21 cellular contexts compared by ENCODE assay signal in genomic region chrX:9816094-9816700, GRCh38. TPM values are rescaled to one million over a fixed set of nuclear protein-coding genes. Genes with fewer than 3 reads are reported as not detected.
DNase-seq lines count a peak whose midpoint lies in the region; ATAC-seq, FAIRE-seq and TF ChIP-seq lines count a peak whose summit lies in the region.
"Had no signal": no experiment of that assay in that cellular context is flagged by ENCODE, and none has a peak within 500 bp of the region (broad histone marks: within the 10 kb centered on the region; RNA-seq: fewer than 3 reads in every experiment).

No MANE protein-coding gene starts in this region.

- H3K27me3 ChIP-seq in brain microvascular endothelial cell (replicated peaks) = no peaks in the 10 kb centered on the region
- H3K27me3 ChIP-seq: esophagus muscularis mucosa, Peyer's patch, right atrium auricular region, testis had no signal

- no peak for FAIRE-seq in H54 (lab: Jason Lieb, UNC)
- peak; percentile 10 for FAIRE-seq in RCC 7860 (lab: Jason Lieb, UNC)

- H3K36me3 ChIP-seq in brain microvascular endothelial cell (replicated peaks) = no peaks in the 10 kb centered on the region
- H3K36me3 ChIP-seq: esophagus muscularis mucosa, Peyer's patch, right atrium auricular region had no signal

- ATAC-seq in GM21360 (IDR thresholded peaks at IDR 0.05; ENCODE audit: unreplicated experiment) (no peak), GM21390 (IDR thresholded peaks at IDR 0.05; ENCODE audit: unreplicated experiment) (no peak)
- ATAC-seq: SK-N-SH treated with all-trans-retinoic acid at 6 μM for 48 hours had no signal

- no peak overlapping the region for H3K4me3 ChIP-seq in brain microvascular endothelial cell (ENCODE audit: low read depth, low read length)
- H3K4me3 ChIP-seq: esophagus muscularis mucosa, Peyer's patch, right atrium auricular region, testis had no signal

- in situ Hi-C loops in brain microvascular endothelial cell (cut with HindIII; ENCODE audit: low pct_ligation_motif_present, low sequenced_read_pairs) = no loop called here

- no peak for TF ChIP-seq POLR2A in H54 (IDR thresholded peaks at IDR 0.05; ENCODE audit: low read depth, low read length)

- peak; percentile 77 for DNase-seq in A172 (ENCODE audit: low spot score)
- DNase-seq in H54 (ENCODE audit: insufficient read length, low spot score) = peak; percentile 5
- DNase-seq in RCC 7860 (ENCODE audit: low spot score) = peak; percentile 51
- peak; percentile 45 for DNase-seq in brain microvascular endothelial cell
- no peak for DNase-seq in hepatic stellate cell (ENCODE audit: low spot score)
- DNase-seq in AG08396 (ENCODE audit: low spot score) = no peak
- DNase-seq: activated CD4-positive, alpha-beta T cell treated with anti-CD3 and anti-CD28 coated beads, Interleukin-2, amount 10 ng/mL, durations not matched to agents 24 days and 14 days; activated effector memory CD4-positive, alpha-beta T cell treated with Interleukin-2 at 50 U/mL for 16 hours; central memory CD4-positive, alpha-beta T cell; DMS153; NCI-H1417 treated with DMSO at 0.1 percent for 48 hours; NCI-H774; nucleus accumbens; Peyer's patch; stimulated activated CD4-positive, alpha-beta T cell treated with anti-CD3 and anti-CD28 coated beads, Interleukin-15, amount 100 ng/mL, for 24 hours; testis had no signal

- H3K27ac ChIP-seq in brain microvascular endothelial cell = no peak overlapping the region
- H3K27ac ChIP-seq: esophagus muscularis mucosa, Peyer's patch, right atrium auricular region, testis had no signal

- TF ChIP-seq CTCF in brain microvascular endothelial cell (IDR thresholded peaks at IDR 0.05; ENCODE audit: low read depth, low read length, missing control alignments) = no peak

RNA-seq across cellular contexts. Expression of gene SHROOM2, which starts 30.0 kb away (rescaled TPM):
- 1.4 and 2.8 TPM in 2 replicates for total RNA-seq in A172 (2014; rRNA removed; shearing (Covaris generic))
- total RNA-seq: activated CD4-positive, alpha-beta T cell treated with anti-CD3 and anti-CD28 coated beads, Interleukin-2, amount 10 ng/mL, durations not matched to agents 24 days and 14 days had no signal

RNA-seq across cellular contexts. Expression of gene GPR143, which starts 50.5 kb away (rescaled TPM):
- 0.98 and 1.4 TPM in 2 replicates for total RNA-seq in A172 (2014; rRNA removed; shearing (Covaris generic))
- total RNA-seq: activated CD4-positive, alpha-beta T cell treated with anti-CD3 and anti-CD28 coated beads, Interleukin-2, amount 10 ng/mL, durations not matched to agents 24 days and 14 days; Peyer's patch had no signal

Comparison
In these comparisons a context has a peak if more than half of its experiments do, and no peak if none do; other contexts are left out.
1. DNase-seq: peak in A172 (single experiment), H54 (single experiment), RCC 7860 (single experiment) and brain microvascular endothelial cell (single experiment); none in hepatic stellate cell (single experiment) and AG08396 (single experiment).